8 cellular contexts compared by ENCODE assay signal in genomic region chr3:15055019-15055557, GRCh38. TPM values are rescaled to one million over a fixed set of nuclear protein-coding genes. Genes with fewer than 3 reads are reported as not detected.
DNase-seq lines count a peak whose midpoint lies in the region; ATAC-seq and TF ChIP-seq lines count a peak whose summit lies in the region.

No MANE protein-coding gene starts in this region.

- peaks cover 19 to 31% of the 10 kb centered on the region in 2 donors for H3K4me1 Mint-ChIP-seq in natural killer cell treated with Interleukin-12 subunit alpha and Interleukin-12 subunit beta and Interleukin-15 and Interleukin-18, amount 100 ng/mL, for 72 hours (ENCODE audit: low read depth in 2 of 2)

- TF ChIP-seq EP300 in upper lobe of left lung (IDR thresholded peaks at IDR 0.05): no peak

- H3K27ac Mint-ChIP-seq in natural killer cell treated with Interleukin-12 subunit alpha and Interleukin-12 subunit beta and Interleukin-15 and Interleukin-18, amount 100 ng/mL, for 72 hours: peak overlapping the region; percentile 61 to 76

- H3K36me3 ChIP-seq in upper lobe of left lung (peaks cover 5 to 63% (median 41%) of the 10 kb centered on the region in 4 donors), left lung (peaks cover 0 to 72% of the 10 kb centered on the region in 2 donors)

- no peak for TF ChIP-seq POLR2A in upper lobe of left lung (IDR thresholded peaks at IDR 0.05)

- TF ChIP-seq CTCF in upper lobe of left lung (IDR thresholded peaks at IDR 0.05): no peak
- TF ChIP-seq CTCF in left lung (IDR thresholded peaks at IDR 0.05): no peak

- H3K4me3 Mint-ChIP-seq in natural killer cell treated with Interleukin-12 subunit alpha and Interleukin-12 subunit beta and Interleukin-15 and Interleukin-18, amount 100 ng/mL, for 72 hours: peak overlapping the region; percentile 59

- no peak overlapping the region for H3K4me3 ChIP-seq in upper lobe of left lung
- no peak overlapping the region for H3K4me3 ChIP-seq in left lung

- intact Hi-C loops in left lung (cut with DNase I): no loop called here

- ATAC-seq in GM18502 (IDR thresholded peaks at IDR 0.05; ENCODE audit: poor library complexity, unreplicated experiment) (peak; percentile 56), HG02981 (IDR thresholded peaks at IDR 0.05; ENCODE audit: unreplicated experiment) (peak; percentile 54), upper lobe of left lung (ENCODE audit: low FRiP score in 2 of 2) (no peak), left lung (no peak), SK-N-SH treated with all-trans-retinoic acid at 6 μM for 48 hours (no peak)
- ATAC-seq in natural killer cell treated with Interleukin-12 subunit alpha and Interleukin-12 subunit beta and Interleukin-15 and Interleukin-18, amount 100 ng/mL, for 72 hours: peak; percentile 90 to 92

- WGBS in upper lobe of left lung, 2 donors: 88 to 94% methylated on average over 8 of the region's 8 CpGs

- H3K9me3 Mint-ChIP-seq in natural killer cell treated with Interleukin-12 subunit alpha and Interleukin-12 subunit beta and Interleukin-15 and Interleukin-18, amount 100 ng/mL, for 72 hours: no peaks in the 10 kb centered on the region

- H3K4me1 ChIP-seq in upper lobe of left lung: peaks cover 0 to 7% (median 5%) of the 10 kb centered on the region in 4 donors
- no peaks in the 10 kb centered on the region for H3K4me1 ChIP-seq in left lung

- no peaks in the 10 kb centered on the region for H3K27me3 ChIP-seq in upper lobe of left lung
- H3K27me3 ChIP-seq in left lung: no peaks in the 10 kb centered on the region

- H3K27ac ChIP-seq in upper lobe of left lung (no peak overlapping the region), left lung (no peak overlapping the region)

- DNase-seq in activated CD8-positive, alpha-beta memory T cell treated with anti-CD3 and anti-CD28 coated beads for 4 hours (ENCODE audit: low read depth in 2 of 2): peak; percentile 19 to 47
- peak; percentile 78 for DNase-seq in natural killer cell treated with Interleukin-12 subunit alpha and Interleukin-12 subunit beta and Interleukin-15 and Interleukin-18, amount 100 ng/mL, for 72 hours (ENCODE audit: low spot score)
- DNase-seq in Kasumi-1 (lab: John Stamatoyannopoulos, UW): no peak
- DNase-seq in upper lobe of left lung: no peak
- DNase-seq in left lung: no peak

- H3K27me3 Mint-ChIP-seq in natural killer cell treated with Interleukin-12 subunit alpha and Interleukin-12 subunit beta and Interleukin-15 and Interleukin-18, amount 100 ng/mL, for 72 hours: no peaks in the 10 kb centered on the region

- H3K9me3 ChIP-seq in upper lobe of left lung (no peaks in the 10 kb centered on the region), left lung (no peaks in the 10 kb centered on the region)

- peaks cover 11% of the 10 kb centered on the region for H3K36me3 Mint-ChIP-seq in natural killer cell treated with Interleukin-12 subunit alpha and Interleukin-12 subunit beta and Interleukin-15 and Interleukin-18, amount 100 ng/mL, for 72 hours

TF ChIP-seq in SK-N-SH treated with all-trans-retinoic acid at 6 μM for 48 hours, 23 proteins besides CTCF, POLR2A, EP300 and RAD21:
- TF ChIP-seq ARNTL (CRISPR knock-in tag; IDR thresholded peaks at IDR 0.05; ENCODE audit: borderline replicate concordance, low read depth) (no peak), GLIS3 (CRISPR knock-in tag; IDR thresholded peaks at IDR 0.05) (no peak)

RNA-seq across cellular contexts. Expression of gene MRPS25, which starts 10.0 kb away (rescaled TPM):
- total RNA-seq in natural killer cell treated with Interleukin-12 subunit alpha and Interleukin-12 subunit beta and Interleukin-15 and Interleukin-18, amount 100 ng/mL, for 72 hours: 100 to 1,000 TPM in 1 of 2 donors, 10 to 100 TPM in 1; 41.5 to 117 TPM
- total RNA-seq in upper lobe of left lung (100 to 1,000 TPM in 2 of 6 donors, 10 to 100 TPM in 4; 39.8 to 149 (median 56.9) TPM), left lung (10 to 100 TPM; 62.4 to 70.2 TPM)

RNA-seq across cellular contexts. Expression of gene RBSN, which starts 43.9 kb away (rescaled TPM):
- 10 to 100 TPM; 17.9 to 19.1 TPM for total RNA-seq in natural killer cell treated with Interleukin-12 subunit alpha and Interleukin-12 subunit beta and Interleukin-15 and Interleukin-18, amount 100 ng/mL, for 72 hours
- total RNA-seq in upper lobe of left lung (10 to 100 TPM; 24.5 to 72.3 (median 29.0) TPM), left lung (10 to 100 TPM; 24.5 to 24.9 TPM)

Comparison
In these comparisons a context has a peak if more than half of its experiments do, and no peak if none do; other contexts are left out.
1. ATAC-seq: peak in GM18502 (single experiment), HG02981 (single experiment) and natural killer cell treated with Interleukin-12 subunit alpha and Interleukin-12 subunit beta and Interleukin-15 and Interleukin-18, amount 100 ng/mL, for 72 hours (2 of 2); none in upper lobe of left lung (0 of 2), left lung (single experiment) and SK-N-SH treated with all-trans-retinoic acid at 6 μM for 48 hours (single experiment).
2. DNase-seq: peak in activated CD8-positive, alpha-beta memory T cell treated with anti-CD3 and anti-CD28 coated beads for 4 hours (2 of 2) and natural killer cell treated with Interleukin-12 subunit alpha and Interleukin-12 subunit beta and Interleukin-15 and Interleukin-18, amount 100 ng/mL, for 72 hours (single experiment); none in Kasumi-1 (0 of 2), upper lobe of left lung (0 of 2) and left lung (0 of 2).